Comparison of ENCODE assay signal across 17 cellular contexts in genomic region chr18:44713435-44713834, GRCh38.
"Had no signal": no experiment of that assay in that cellular context is flagged by ENCODE, and none has a peak within 500 bp of the region (broad histone marks: within the 10 kb centered on the region; RNA-seq: fewer than 3 reads in every experiment).

No MANE protein-coding gene starts in this region.

- H3K27ac ChIP-seq: coronary artery, parathyroid adenoma, prostate gland, right lobe of liver had no signal

- H3K9me3 ChIP-seq: heart left ventricle, mucosa of descending colon, prostate gland, right lobe of liver had no signal

- H3K9me3 Mint-ChIP-seq: endodermal cell had no signal

- DNase-seq: effector CD4-positive, alpha-beta T cell; endodermal cell; foreskin melanocyte; heart left ventricle; hippocampal formation; mammary epithelial cell; mucosa of descending colon; naive thymus-derived CD8-positive, alpha-beta T cell; retina; right lobe of liver; stimulated activated CD4-positive, alpha-beta T cell treated with anti-CD3 and anti-CD28 coated beads, Interleukin-2, amount 100 ng/mL, for 24 hours; stimulated activated CD4-positive, alpha-beta T cell treated with anti-CD3 and anti-CD28 coated beads, Interleukin-4, amount 100 ng/mL, for 4 hours; stimulated activated naive CD4-positive, alpha-beta T cell treated with Interleukin-2 at 50 U/mL for 16 hours; trophoblast cell had no signal

- H3K36me3 ChIP-seq: prostate gland had no signal

- H3K27me3 ChIP-seq: right lobe of liver had no signal

- ATAC-seq: heart left ventricle; mucosa of descending colon; naive thymus-derived CD8-positive, alpha-beta T cell; right lobe of liver had no signal

- H3K4me3 ChIP-seq: coronary artery, heart left ventricle, mucosa of descending colon, prostate gland, right lobe of liver had no signal

- H3K4me3 Mint-ChIP-seq: endodermal cell; naive thymus-derived CD8-positive, alpha-beta T cell had no signal

- H3K9ac ChIP-seq: parathyroid adenoma had no signal

- H2AFZ ChIP-seq: parathyroid adenoma had no signal

- H3K27ac Mint-ChIP-seq: endodermal cell; naive thymus-derived CD8-positive, alpha-beta T cell had no signal
